ENCODE assay signal across 1 cellular context in genomic region chr18:774811-775210, GRCh38.
TF ChIP-seq lines count a peak whose summit lies in the region.

No MANE protein-coding gene starts in this region.

TF ChIP-seq in HepG2, 621 proteins besides CTCF, POLR2A, EP300 and RAD21 (continued from another document):
- TF ChIP-seq NR0B2 (CRISPR knock-in tag; IDR thresholded peaks at IDR 0.05) (no peak), ATF7-NPFF (CRISPR knock-in tag; IDR thresholded peaks at IDR 0.05; ENCODE audit: low read depth) (no peak), RARA (CRISPR knock-in tag; IDR thresholded peaks at IDR 0.05) (peak; percentile 60), SP1 (IDR thresholded peaks at IDR 0.05) (no peak), SP1 (CRISPR knock-in tag; IDR thresholded peaks at IDR 0.05) (no peak), MXD1 (CRISPR knock-in tag; IDR thresholded peaks at IDR 0.05) (no peak), ZBTB38 (CRISPR knock-in tag; IDR thresholded peaks at IDR 0.05) (no peak), USF2 (IDR thresholded peaks at IDR 0.05; ENCODE audit: low read depth, low read length) (no peak), USF2 (CRISPR knock-in tag; IDR thresholded peaks at IDR 0.05; ENCODE audit: borderline replicate concordance) (no peak), NR2F6 (IDR thresholded peaks at IDR 0.05) (peak; percentile 60), NR2F6 (CRISPR knock-in tag; IDR thresholded peaks at IDR 0.05) (peak; percentile 65), ZNF792 (CRISPR knock-in tag; IDR thresholded peaks at IDR 0.05) (no peak), HOMEZ (CRISPR knock-in tag; IDR thresholded peaks at IDR 0.05; ENCODE audit: low read depth) (no peak; the same call in 1 of the 2 replicates), SOX13 (IDR thresholded peaks at IDR 0.05) (no peak), SOX13 (CRISPR knock-in tag; conservative IDR thresholded peaks at IDR 0.05 in 1 of 2, IDR thresholded peaks at IDR 0.05 in 1 of 2) (peak in 1 of 2 experiments; percentile 79; a peak in 2 of 4 replicates), ZNF282 (IDR thresholded peaks at IDR 0.05; ENCODE audit: partially characterized antibody) (no peak), RERE (CRISPR knock-in tag; IDR thresholded peaks at IDR 0.05; ENCODE audit: low read depth) (no peak), FOXO1 (CRISPR knock-in tag; IDR thresholded peaks at IDR 0.05) (no peak), MAFG (CRISPR knock-in tag; IDR thresholded peaks at IDR 0.05) (no peak), ZFP37 (CRISPR knock-in tag; IDR thresholded peaks at IDR 0.05; ENCODE audit: borderline replicate concordance) (no peak), ZNF260 (CRISPR knock-in tag; IDR thresholded peaks at IDR 0.05; ENCODE audit: borderline replicate concordance, low read depth) (no peak), ZNF687 (CRISPR knock-in tag; IDR thresholded peaks at IDR 0.05) (no peak), BCL6 (CRISPR knock-in tag; IDR thresholded peaks at IDR 0.05) (peak; percentile 48; the same call in 1 of the 2 replicates), RXRA (CRISPR knock-in tag; IDR thresholded peaks at IDR 0.05) (no peak; the same call in 1 of the 2 replicates), KLF12 (CRISPR knock-in tag; IDR thresholded peaks at IDR 0.05; ENCODE audit: borderline replicate concordance) (no peak)
- TF ChIP-seq, protein P1, sequence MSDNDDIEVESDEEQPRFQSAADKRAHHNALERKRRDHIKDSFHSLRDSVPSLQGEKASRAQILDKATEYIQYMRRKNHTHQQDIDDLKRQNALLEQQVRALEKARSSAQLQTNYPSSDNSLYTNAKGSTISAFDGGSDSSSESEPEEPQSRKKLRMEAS (IDR thresholded peaks at IDR 0.05) = no peak
